ENCODE assay signal across 23 cellular contexts in the genomic region with DNA sequence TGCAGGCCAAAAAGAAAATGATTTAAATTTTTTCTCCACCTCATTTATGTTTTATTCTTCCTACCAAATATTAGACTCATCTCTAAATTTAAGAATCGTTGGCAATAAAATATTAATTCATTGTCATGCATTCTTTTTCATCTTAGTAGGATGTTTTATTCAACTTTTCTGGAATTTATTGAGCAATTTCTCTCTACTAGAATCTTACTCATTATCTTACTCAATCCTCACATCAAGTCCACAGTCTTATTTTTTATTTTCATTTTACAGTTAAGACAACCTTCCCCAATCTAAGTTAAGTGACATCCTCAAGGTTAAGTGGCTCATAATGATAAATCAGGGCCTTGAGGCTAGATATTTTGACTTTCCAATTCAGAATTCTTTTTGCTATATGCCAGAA. TPM values are rescaled to one million over a fixed set of nuclear protein-coding genes. Genes with fewer than 3 reads are reported as not detected.
A peak's percentile ranks its signal among the peaks of the same experiment; 100 is the strongest.
DNase-seq lines count a peak whose midpoint lies in the region; ATAC-seq and TF ChIP-seq lines count a peak whose summit lies in the region.
"Had no signal": no experiment of that assay in that cellular context is flagged by ENCODE, and none has a peak within 500 bp of the region (broad histone marks: within the 10 kb centered on the region; RNA-seq: fewer than 3 reads in every experiment).

No MANE protein-coding gene starts in this region.

- no peak overlapping the region for H3K9ac ChIP-seq in skeletal muscle satellite cell (ENCODE audit: low read depth, low read length)
- H3K9ac ChIP-seq: BLaER1 had no signal

- POLR2A ChIA-PET in BJ (lab: Charles Lee) = no interaction called here

- H3K4me1 ChIP-seq in skeletal muscle satellite cell (ENCODE audit: control insufficient read depth, insufficient read depth, low read length) = peaks cover 19% of the 10 kb centered on the region
- no peaks in the 10 kb centered on the region for H3K4me1 ChIP-seq in heart left ventricle
- H3K4me1 ChIP-seq: BLaER1 had no signal

- intact Hi-C loops in left ventricle myocardium superior (cut with micrococcal nuclease) = no loop called here
- intact Hi-C loops in heart left ventricle (cut with DNase I) = no loop called here

- H3K4me3 ChIP-seq in BJ (ENCODE audit: low read depth, low read length) = no peak overlapping the region
- no peak overlapping the region for H3K4me3 ChIP-seq in skeletal muscle satellite cell (ENCODE audit: low read length)
- H3K4me3 ChIP-seq in heart left ventricle = no peak overlapping the region
- H3K4me3 ChIP-seq: BLaER1, MG63 had no signal

- H3K9me3 ChIP-seq in skeletal muscle satellite cell (replicated peaks; ENCODE audit: low read length) = no peaks in the 10 kb centered on the region
- H3K9me3 ChIP-seq in heart left ventricle = no peaks in the 10 kb centered on the region
- H3K9me3 ChIP-seq: BLaER1, MG63 had no signal

- H3K27ac ChIP-seq in heart left ventricle = no peak overlapping the region
- H3K27ac ChIP-seq: BLaER1, RWPE1 had no signal

- DNase-seq in BJ (ENCODE audit: low read depth) (peak; percentile 11), HS-5 (ENCODE audit: low read depth) (peak; percentile 25), fibroblast of gingiva (ENCODE audit: low read depth) (peak; percentile 6), left ventricle myocardium superior (no peak), heart left ventricle (no peak)
- no peak for DNase-seq in stimulated activated CD4-positive, alpha-beta T cell treated with anti-CD3 and anti-CD28 coated beads, Interleukin-4, amount 100 ng/mL, for 1 hour
- DNase-seq: Calu3; CD8-positive, alpha-beta T cell; DMS53; H9; Karpas-422; MG63; NCI-H1048; NCI-H1436; NCI-H1930; NCI-H345; NCI-H526; PC-3 had no signal

- TF ChIP-seq CTCF in BJ (IDR thresholded peaks at IDR 0.05; ENCODE audit: insufficient read depth, low read depth, low read length) (no peak), heart left ventricle (IDR thresholded peaks at IDR 0.05) (no peak)

- no peak for TF ChIP-seq POLR2A in heart left ventricle (IDR thresholded peaks at IDR 0.05)

- H3K36me3 ChIP-seq in BJ (ENCODE audit: control insufficient read depth, insufficient read depth, low read length) (no peaks in the 10 kb centered on the region), skeletal muscle satellite cell (ENCODE audit: insufficient read depth, low read length) (no peaks in the 10 kb centered on the region), heart left ventricle (no peaks in the 10 kb centered on the region)
- H3K36me3 ChIP-seq: BLaER1, MG63 had no signal

- peak overlapping the region; percentile 44 for H3K4me2 ChIP-seq in skeletal muscle satellite cell (ENCODE audit: low read length)
- H3K4me2 ChIP-seq: BLaER1 had no signal

- H3K27me3 ChIP-seq in BJ (ENCODE audit: control insufficient read depth, insufficient read depth, low read length) = no peaks in the 10 kb centered on the region; the same call in 1 of the 2 replicates
- no peaks in the 10 kb centered on the region for H3K27me3 ChIP-seq in skeletal muscle satellite cell (ENCODE audit: control insufficient read depth, insufficient read depth, low read length)
- no peaks in the 10 kb centered on the region for H3K27me3 ChIP-seq in heart left ventricle
- H3K27me3 ChIP-seq: BLaER1, MG63 had no signal

- no peak for ATAC-seq in left ventricle myocardium superior
- ATAC-seq in heart left ventricle = no peak
- ATAC-seq in GM19395 (IDR thresholded peaks at IDR 0.05; ENCODE audit: unreplicated experiment) = no peak
- ATAC-seq: CD8-positive, alpha-beta T cell; PC-3 had no signal

- WGBS in heart left ventricle, 4 donors = 93 to 96% (median 95%) methylated on average over 1 of the region's 1 CpG

- CTCF ChIA-PET in BJ (lab: Yijun Ruan, JAX) = interaction anchor here (1.0 kb wide), 1 partner anchor 12 kb away, joined by 3 read pairs; no protein-coding TSS in a partner anchor

RNA-seq across cellular contexts. Expression of gene ALDH1A2, which starts 15.9 kb away (rescaled TPM):
- polyA plus RNA-seq in BJ (2011; rRNA removed) = 0.29 and 0.50 TPM in 2 replicates
- not detected in 2 replicates for polyA minus RNA-seq in BJ (2011; rRNA and poly(A)+ RNA removed)
- 3.8 and 9.2 TPM in 2 replicates for total RNA-seq in skeletal muscle satellite cell (2012; rRNA removed)
- total RNA-seq in left ventricle myocardium superior = 10.4 TPM
- 10 to 100 TPM in 4 of 9 donors, 1 to 10 TPM in 5; 3.6 to 63.3 (median 7.1) TPM for total RNA-seq in heart left ventricle
- 1 to 10 TPM; 1.9 to 2.9 TPM for polyA plus RNA-seq in heart left ventricle
- total RNA-seq: CD8-positive, alpha-beta T cell had no signal
- polyA plus RNA-seq: IgD-negative memory B cell had no signal

RNA-seq across cellular contexts. Expression of gene AQP9, which starts 56.7 kb away (rescaled TPM):
- polyA plus RNA-seq in BJ (2011; rRNA removed) (not detected in 2 replicates), heart left ventricle (under 1 TPM; 0.11 to 0.96 TPM)
- polyA minus RNA-seq in BJ (2011; rRNA and poly(A)+ RNA removed) = not detected in 2 replicates
- 2.0 and 6.3 TPM in 2 replicates for total RNA-seq in skeletal muscle satellite cell (2012; rRNA removed)
- total RNA-seq in left ventricle myocardium superior (1.9 TPM), heart left ventricle (10 to 100 TPM in 1 of 9 donors, 1 to 10 TPM in 4, under 1 TPM in 4; 0.39 to 17.7 (median 1.1) TPM)
- total RNA-seq: Calu3; CD8-positive, alpha-beta T cell; H9; PC-3 had no signal
- polyA plus RNA-seq: IgD-negative memory B cell had no signal

Comparison
In these comparisons a context has a peak if more than half of its experiments do, and no peak if none do; other contexts are left out.
1. DNase-seq: peak in BJ (single experiment), HS-5 (single experiment) and fibroblast of gingiva (single experiment); none in stimulated activated CD4-positive, alpha-beta T cell treated with anti-CD3 and anti-CD28 coated beads, Interleukin-4, amount 100 ng/mL, for 1 hour (single experiment), left ventricle myocardium superior (single experiment) and heart left ventricle (0 of 5).